Comparison of ENCODE assay signal across 27 cellular contexts in genomic region chr9:94632736-94633135, GRCh38. TPM values are rescaled to one million over a fixed set of nuclear protein-coding genes. Genes with fewer than 3 reads are reported as not detected.
DNase-seq lines count a peak whose midpoint lies in the region; ATAC-seq and TF ChIP-seq lines count a peak whose summit lies in the region.
"Had no signal": no experiment of that assay in that cellular context is flagged by ENCODE, and none has a peak within 500 bp of the region (broad histone marks: within the 10 kb centered on the region; RNA-seq: fewer than 3 reads in every experiment).

No MANE protein-coding gene starts in this region.

- H3K4me2 ChIP-seq in IMR-90 (ENCODE audit: low read depth, low read length): no peak overlapping the region
- H3K4me2 ChIP-seq in parathyroid adenoma (ENCODE audit: low read length): no peak overlapping the region

- no peak overlapping the region for H2AK5ac ChIP-seq in IMR-90 (ENCODE audit: low read depth, low read length)

- H3K9ac ChIP-seq in IMR-90 (ENCODE audit: low read depth, low read length): no peak overlapping the region
- no peak overlapping the region for H3K9ac ChIP-seq in parathyroid adenoma

- in situ Hi-C loops in IMR-90 (cut with MboI; ENCODE audit: low sequenced_read_pairs): no loop called here

- no peak overlapping the region for H3K23ac ChIP-seq in IMR-90 (ENCODE audit: low read depth, low read length)

- no peak overlapping the region for H2BK120ac ChIP-seq in IMR-90 (ENCODE audit: low read depth, low read length)

- H3K27me3 ChIP-seq in BJ (ENCODE audit: control insufficient read depth, insufficient read depth, low read length): peaks cover 2% of the 10 kb centered on the region
- peaks cover 37% of the 10 kb centered on the region for H3K27me3 ChIP-seq in IMR-90 (ENCODE audit: control insufficient read depth, insufficient read depth, low read length)
- H3K27me3 ChIP-seq in parathyroid adenoma (ENCODE audit: control insufficient read depth, insufficient read depth, low read length): no peaks in the 10 kb centered on the region
- H3K27me3 ChIP-seq: ovary, SJSA1, tibial nerve had no signal

- H3K36me3 ChIP-seq in BJ (ENCODE audit: control insufficient read depth, insufficient read depth, low read length) (no peaks in the 10 kb centered on the region), IMR-90 (ENCODE audit: control insufficient read depth, insufficient read depth, low read length) (no peaks in the 10 kb centered on the region), parathyroid adenoma (ENCODE audit: control insufficient read depth, insufficient read depth, low read length) (no peaks in the 10 kb centered on the region)
- H3K36me3 ChIP-seq: ovary, SJSA1, tibial nerve had no signal

- intact Hi-C loops in IMR-90 (cut with micrococcal nuclease): no loop called here

- no peak overlapping the region for H2AK9ac ChIP-seq in IMR-90 (replicated peaks; ENCODE audit: low read depth, low read length, poor library complexity)

- H4K8ac ChIP-seq in IMR-90 (ENCODE audit: low read depth in 2 of 2, low read length in 2 of 2): no peak overlapping the region

- H3K79me2 ChIP-seq in parathyroid adenoma: no peaks in the 10 kb centered on the region

- TF ChIP-seq CTCF in BJ (IDR thresholded peaks at IDR 0.05; ENCODE audit: insufficient read depth, low read depth, low read length) (no peak), IMR-90 (conservative IDR thresholded peaks at IDR 0.05; ENCODE audit: low read depth, low read length) (no peak), parathyroid adenoma (IDR thresholded peaks at IDR 0.05) (no peak)

- ATAC-seq in IMR-90 (ENCODE audit: low read depth): peak; percentile 40
- ATAC-seq in HG02884 (IDR thresholded peaks at IDR 0.05; ENCODE audit: unreplicated experiment): no peak

- no peaks in the 10 kb centered on the region for H3K79me1 ChIP-seq in IMR-90 (ENCODE audit: low read depth in 1 of 2, low read length in 2 of 2)

- peak; percentile 17 for DNase-seq in BJ (ENCODE audit: low read depth)
- DNase-seq in IMR-90: no peak
- DNase-seq in epidermal melanocyte (ENCODE audit: insufficient read length, low spot score): peak; percentile 30
- DNase-seq in NK-92 (lab: John Stamatoyannopoulos, UW; ENCODE audit: unreplicated experiment): no peak
- no peak for DNase-seq in NCI-H82 (lab: John Stamatoyannopoulos, UW)
- DNase-seq in GF-D8 (lab: John Stamatoyannopoulos, UW): no peak
- DNase-seq: activated CD4-positive, alpha-beta memory T cell treated with anti-CD3 and anti-CD28 coated beads, Interleukin-2, amount 10 ng/mL, durations not matched to agents 7 days and 5 days; aorta; Calu3; central memory CD4-positive, alpha-beta T cell; DMS79 treated with DMSO at 0.1 percent for 48 hours; mammary epithelial cell; NCI-H1092 treated with DMSO at 0.1 percent for 48 hours; NCI-H187 treated with DMSO at 0.1 percent for 48 hours; NCI-H526 treated with DMSO at 0.1 percent for 48 hours; ovary; retina; stimulated activated CD4-positive, alpha-beta T cell treated with anti-CD3 and anti-CD28 coated beads, Interleukin-2, amount 100 ng/mL, for 24 hours; T-helper 1 cell had no signal

- no peak for TF ChIP-seq POLR2A in IMR-90 (IDR thresholded peaks at IDR 0.05; ENCODE audit: low read depth, low read length)

- H2AFZ ChIP-seq in IMR-90 (replicated peaks; ENCODE audit: low read length, poor library complexity) (no peak overlapping the region), parathyroid adenoma (no peak overlapping the region)

- no peak overlapping the region for H3K4ac ChIP-seq in IMR-90 (ENCODE audit: low read depth, low read length)

- H4K20me1 ChIP-seq in IMR-90 (ENCODE audit: insufficient read depth, low read length): no peaks in the 10 kb centered on the region

- CTCF ChIA-PET in BJ (lab: Yijun Ruan, JAX) (interaction anchor here (0.8 to 1.2 kb wide), 3 partner anchors 9 to 535 kb away, joined by 3 to 4 read pairs (median 3); no protein-coding TSS in a partner anchor), IMR-90 (lab: Yijun Ruan, JAX) (no interaction called here)

- H3K18ac ChIP-seq in IMR-90 (ENCODE audit: low read depth, low read length): no peak overlapping the region

- H3K4me1 ChIP-seq in IMR-90 (ENCODE audit: control insufficient read depth, insufficient read depth, low read length) (no peaks in the 10 kb centered on the region), parathyroid adenoma (peaks cover 15% of the 10 kb centered on the region)
- H3K4me1 ChIP-seq: SJSA1, tibial nerve had no signal

- H3K27ac ChIP-seq in IMR-90 (ENCODE audit: insufficient read depth, low read length) (no peak overlapping the region), parathyroid adenoma (peak overlapping the region; percentile 77)
- H3K27ac ChIP-seq: ovary, SJSA1, tibial nerve had no signal

- no peak overlapping the region for H4K91ac ChIP-seq in IMR-90 (ENCODE audit: insufficient read depth, low read depth, low read length)

- H3K9me1 ChIP-seq in IMR-90 (ENCODE audit: insufficient read depth, low read length): no peaks in the 10 kb centered on the region

- WGBS in IMR-90 (ENCODE audit: extremely low coverage in 2 of 2, insufficient read length in 1 of 2), 2 experiments: 0% methylated on average over 1 of the region's 5 CpGs; no CpG with 5 or more reads in 1 of the 2 experiments

- no peak overlapping the region for H3K56ac ChIP-seq in IMR-90 (ENCODE audit: extremely low read depth, insufficient read depth, low read length)

- POLR2A ChIA-PET in BJ (lab: Charles Lee): no interaction called here
- POLR2A ChIA-PET in IMR-90 (lab: Charles Lee; ENCODE audit: unreplicated experiment): interaction anchor here (0.6 kb wide), 1 partner anchor 16 kb away, joined by 4 read pairs; no protein-coding TSS in a partner anchor

- H3K9me3 ChIP-seq in IMR-90 (ENCODE audit: control insufficient read depth, insufficient read depth, low read length) (no peaks in the 10 kb centered on the region), parathyroid adenoma (ENCODE audit: control insufficient read depth, low read length) (no peaks in the 10 kb centered on the region)
- H3K9me3 ChIP-seq: ovary, SJSA1, tibial nerve had no signal

- dilution Hi-C loops in IMR-90 (cut with HindIII; ENCODE audit: low sequenced_read_pairs, unreplicated experiment): no loop called here

- H2BK20ac ChIP-seq in IMR-90 (ENCODE audit: low read depth, low read length): no peak overlapping the region

- no TSS peak for BruUV-seq in IMR-90 (replicated peaks; lab: Mats Ljungman, UMichigan)

- no peak overlapping the region for H2BK5ac ChIP-seq in IMR-90 (ENCODE audit: low read depth, low read length, poor library complexity, severe bottlenecking)

- H4K5ac ChIP-seq in IMR-90 (ENCODE audit: low read depth, low read length): no peak overlapping the region

- H3K14ac ChIP-seq in IMR-90 (replicated peaks; ENCODE audit: low read depth, low read length): no peak overlapping the region

- H3K4me3 ChIP-seq in BJ (ENCODE audit: low read depth, low read length) (no peak overlapping the region), IMR-90 (ENCODE audit: insufficient read depth, low read depth, low read length) (no peak overlapping the region), parathyroid adenoma (ENCODE audit: low read depth, low read length) (no peak overlapping the region)
- H3K4me3 ChIP-seq: ovary, SJSA1, tibial nerve had no signal

- no peak for TF ChIP-seq RAD21 in IMR-90 (IDR thresholded peaks at IDR 0.05; ENCODE audit: low read length)

- H2BK15ac ChIP-seq in IMR-90 (ENCODE audit: low read depth, low read length): no peak overlapping the region

TF ChIP-seq in IMR-90, 13 proteins besides CTCF, POLR2A, EP300 and RAD21:
- no peak for TF ChIP-seq NFE2L2 (IDR thresholded peaks at IDR 0.05; ENCODE audit: low read depth, low read length)
- TF ChIP-seq, protein P1, sequence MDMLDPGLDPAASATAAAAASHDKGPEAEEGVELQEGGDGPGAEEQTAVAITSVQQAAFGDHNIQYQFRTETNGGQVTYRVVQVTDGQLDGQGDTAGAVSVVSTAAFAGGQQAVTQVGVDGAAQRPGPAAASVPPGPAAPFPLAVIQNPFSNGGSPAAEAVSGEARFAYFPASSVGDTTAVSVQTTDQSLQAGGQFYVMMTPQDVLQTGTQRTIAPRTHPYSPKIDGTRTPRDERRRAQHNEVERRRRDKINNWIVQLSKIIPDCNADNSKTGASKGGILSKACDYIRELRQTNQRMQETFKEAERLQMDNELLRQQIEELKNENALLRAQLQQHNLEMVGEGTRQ (IDR thresholded peaks at IDR 0.05; ENCODE audit: low read depth, low read length): no peak
- no peak for TF ChIP-seq CEBPB (IDR thresholded peaks at IDR 0.05; ENCODE audit: low read depth, low read length)

RNA-seq across cellular contexts. Expression of gene FBP1, which starts 6.6 kb away (rescaled TPM):
- polyA plus RNA-seq in BJ (2011; rRNA removed) (0.15 and 0.23 TPM in 2 replicates), IMR-90 (2012; rRNA removed) (not detected in 2 replicates)
- polyA minus RNA-seq in BJ (2011; rRNA and poly(A)+ RNA removed): not detected in 2 replicates
- not detected in 2 replicates for total RNA-seq in IMR-90 (2012; rRNA removed)
- 0.10 TPM in 1 of 2 replicates, not detected in the other for polyA plus RNA-seq in IMR-90 (2012; cell fraction: cytosol; rRNA removed)
- not detected in 2 replicates for polyA plus RNA-seq in IMR-90 (2012; cell fraction: nucleus; rRNA removed; ENCODE audit: low replicate concordance)
- total RNA-seq: RPMI7951, SJSA1 had no signal
- polyA plus RNA-seq: neural cell had no signal

RNA-seq across cellular contexts. Expression of gene FBP2, which starts 39.1 kb away (rescaled TPM):
- polyA plus RNA-seq in BJ (2011; rRNA removed): not detected in 2 replicates
- polyA minus RNA-seq in BJ (2011; rRNA and poly(A)+ RNA removed): not detected in 2 replicates
- total RNA-seq in IMR-90 (2012; rRNA removed): not detected in 2 replicates
- not detected in 2 replicates for polyA plus RNA-seq in IMR-90 (2012; rRNA removed)
- not detected in 2 replicates for polyA plus RNA-seq in IMR-90 (2012; cell fraction: cytosol; rRNA removed)
- polyA plus RNA-seq in IMR-90 (2012; cell fraction: nucleus; rRNA removed; ENCODE audit: low replicate concordance): not detected in 2 replicates
- total RNA-seq: activated CD4-positive, alpha-beta memory T cell treated with anti-CD3 and anti-CD28 coated beads, Interleukin-2, amount 10 ng/mL, durations not matched to agents 7 days and 5 days; aorta; Calu3; endothelial cell of umbilical vein; mammary epithelial cell; ovary; RPMI7951; SJSA1; tibial nerve had no signal
- polyA plus RNA-seq: endothelial cell of umbilical vein, IgD-negative memory B cell, mammary epithelial cell, neural cell, ovary had no signal

Comparison
In these comparisons a context has a peak if more than half of its experiments do, and no peak if none do; other contexts are left out.
1. DNase-seq: peak in BJ (single experiment) and epidermal melanocyte (single experiment); none in IMR-90 (single experiment), NK-92 (single experiment), NCI-H82 (single experiment) and GF-D8 (single experiment).